Comparison of ENCODE assay signal across 1 cellular context in genomic region chr20:37413023-37413334, GRCh38.
TF ChIP-seq lines count a peak whose summit lies in the region.

No MANE protein-coding gene starts in this region.

TF ChIP-seq in HEK293, 187 proteins besides CTCF, POLR2A, EP300 and RAD21 (continued from another document):
- TF ChIP-seq ZSCAN4 (tag by site-specific recombination; IDR thresholded peaks at IDR 0.05) (no peak), ZNF112 (tag by site-specific recombination; IDR thresholded peaks at IDR 0.05) (no peak), ZNF184 (tag by site-specific recombination; IDR thresholded peaks at IDR 0.05) (no peak), TRIM28 (IDR thresholded peaks at IDR 0.05; ENCODE audit: borderline replicate concordance, low read length) (no peak), ZFP41 (tag by site-specific recombination; IDR thresholded peaks at IDR 0.05; ENCODE audit: borderline replicate concordance) (no peak)
